In genomic region chr2:202115385-202116060, GRCh38 we compare ENCODE assay signal across 18 cellular contexts. TPM values are rescaled to one million over a fixed set of nuclear protein-coding genes. Genes with fewer than 3 reads are reported as not detected.
DNase-seq lines count a peak whose midpoint lies in the region; ATAC-seq and TF ChIP-seq lines count a peak whose summit lies in the region.
"Had no signal": no experiment of that assay in that cellular context is flagged by ENCODE, and none has a peak within 500 bp of the region (broad histone marks: within the 10 kb centered on the region; RNA-seq: fewer than 3 reads in every experiment).

No MANE protein-coding gene starts in this region.

- peaks cover 0 to 9% of the 10 kb centered on the region in 2 donors for H3K9me3 ChIP-seq in left lung
- no peaks in the 10 kb centered on the region for H3K9me3 ChIP-seq in vagina

- ATAC-seq in left lung, result peak; percentile 34
- ATAC-seq in GM21717 (IDR thresholded peaks at IDR 0.05; ENCODE audit: unreplicated experiment), result no peak
- ATAC-seq: right cardiac atrium had no signal

- H3K4me3 ChIP-seq in astrocyte of the spinal cord (ENCODE audit: low read depth, low read length), result no peak overlapping the region
- H3K4me3 ChIP-seq in left lung, result no peak overlapping the region
- no peak overlapping the region for H3K4me3 ChIP-seq in vagina

- TF ChIP-seq POLR2A in vagina (IDR thresholded peaks at IDR 0.05), result no peak

- H3K27me3 ChIP-seq in left lung, result no peaks in the 10 kb centered on the region
- no peaks in the 10 kb centered on the region for H3K27me3 ChIP-seq in vagina

- peak; percentile 64 for DNase-seq in NCI-H2171 treated with DMSO at 0.1 percent for 48 hours (lab: John Stamatoyannopoulos, UW)
- DNase-seq in NCI-H2171 (lab: John Stamatoyannopoulos, UW), result no peak
- DNase-seq in astrocyte of the spinal cord (ENCODE audit: low read depth, low spot score), result peak; percentile 63
- no peak for DNase-seq in left lung
- DNase-seq in vagina (ENCODE audit: extremely low spot score in 2 of 2), result no peak
- no peak for DNase-seq in stimulated activated CD4-positive, alpha-beta T cell treated with anti-CD3 and anti-CD28 coated beads, Interleukin-4, amount 100 ng/mL, for 4 hours
- no peak for DNase-seq in GOT3 (lab: John Stamatoyannopoulos, UW)
- DNase-seq: 8988T; activated naive CD8-positive, alpha-beta T cell treated with anti-CD3 and anti-CD28 coated beads for 36 hours; DMS79 treated with DMSO at 0.1 percent for 48 hours; effector CD4-positive, alpha-beta T cell; midbrain; NCI-H510A; right cardiac atrium; T-helper 9 cell had no signal

- no peaks in the 10 kb centered on the region for H3K36me3 ChIP-seq in left lung
- no peaks in the 10 kb centered on the region for H3K36me3 ChIP-seq in vagina

- H3K4me1 ChIP-seq in left lung (no peaks in the 10 kb centered on the region), vagina (peaks cover 5% of the 10 kb centered on the region)

- in situ Hi-C loops in astrocyte of the spinal cord (cut with HindIII; ENCODE audit: low sequenced_read_pairs), result no loop called here

- intact Hi-C loops in left lung (cut with DNase I) (no loop called here), vagina (cut with DNase I) (no loop called here)

- TF ChIP-seq CTCF in astrocyte of the spinal cord (IDR thresholded peaks at IDR 0.05; ENCODE audit: low read depth, low read length), result no peak
- TF ChIP-seq CTCF in left lung (IDR thresholded peaks at IDR 0.05), result no peak
- no peak for TF ChIP-seq CTCF in vagina (IDR thresholded peaks at IDR 0.05)

- H3K27ac ChIP-seq in left lung, result no peak overlapping the region
- H3K27ac ChIP-seq in vagina, result peak overlapping the region; percentile 40
- H3K27ac ChIP-seq: HL-60 had no signal

RNA-seq across cellular contexts. Expression of gene KIAA2012, which starts 42.5 kb away (rescaled TPM):
- total RNA-seq in left lung, result 1 to 10 TPM in 1 of 2 donors, not detected in 1; 1.7 TPM
- not detected for total RNA-seq in vagina
- total RNA-seq: activated CD8-positive, alpha-beta memory T cell treated with anti-CD3 and anti-CD28 coated beads for 36 hours; activated naive CD8-positive, alpha-beta T cell treated with anti-CD3 and anti-CD28 coated beads for 36 hours; right cardiac atrium had no signal

Comparison
In these comparisons a context has a peak if more than half of its experiments do, and no peak if none do; other contexts are left out.
1. DNase-seq: peak in NCI-H2171 treated with DMSO at 0.1 percent for 48 hours (single experiment) and astrocyte of the spinal cord (single experiment); none in NCI-H2171 (single experiment), left lung (0 of 2), vagina (0 of 2), stimulated activated CD4-positive, alpha-beta T cell treated with anti-CD3 and anti-CD28 coated beads, Interleukin-4, amount 100 ng/mL, for 4 hours (0 of 2) and GOT3 (single experiment).